In the genomic region with DNA sequence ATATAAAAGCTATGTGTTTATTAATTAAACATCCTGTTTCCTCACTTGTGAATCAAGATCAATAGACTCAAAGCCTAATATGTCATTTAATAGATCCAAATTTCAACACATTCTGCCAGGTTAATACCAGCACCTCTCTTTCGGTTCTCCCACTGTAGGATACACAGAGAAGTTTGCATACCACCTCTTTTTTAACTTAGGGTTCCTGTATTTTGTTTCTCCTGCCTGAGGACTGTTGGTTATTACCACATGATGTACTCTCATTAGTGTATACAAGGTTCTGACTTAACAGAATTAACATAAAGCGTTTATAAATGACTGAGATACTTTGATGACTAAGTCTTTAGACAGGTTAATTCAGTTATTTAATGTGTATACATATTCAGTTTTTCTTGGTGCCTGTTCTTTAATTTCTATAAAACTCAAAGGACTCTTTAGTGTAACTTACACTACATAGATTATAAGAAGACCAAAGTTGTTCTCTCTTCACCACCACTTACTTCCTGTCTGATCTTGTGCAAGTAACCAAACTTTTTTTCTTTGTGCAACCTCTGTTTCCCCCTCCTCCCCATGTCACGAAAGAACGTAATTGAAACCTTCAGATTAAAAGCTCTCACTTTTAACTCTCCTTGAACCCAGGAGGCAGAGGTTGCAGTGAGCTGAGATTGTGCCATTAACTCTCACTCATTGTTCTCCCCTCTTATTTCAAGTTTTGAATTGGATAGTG, we compare ENCODE assay signal across 11 cellular contexts.
DNase-seq lines count a peak whose midpoint lies in the region; ATAC-seq and TF ChIP-seq lines count a peak whose summit lies in the region.
"Had no signal": no experiment of that assay in that cellular context is flagged by ENCODE, and none has a peak within 500 bp of the region (broad histone marks: within the 10 kb centered on the region; RNA-seq: fewer than 3 reads in every experiment).

No MANE protein-coding gene starts in this region.

- CTCF ChIA-PET in activated CD8-positive, alpha-beta memory T cell treated with anti-CD3 and anti-CD28 coated beads, Interleukin-2, amount 10 ng/mL, durations not matched to agents 7 days and 5 days (lab: Charles Lee), result interaction anchor here (1.3 to 2.7 kb wide), 2 partner anchors 9 to 16 kb away, joined by 4 to 6 read pairs; no protein-coding TSS in a partner anchor
- CTCF ChIA-PET in activated CD8-positive, alpha-beta T cell treated with anti-CD3 and anti-CD28 coated beads, Interleukin-2, amount 10 ng/mL, durations not matched to agents 7 days and 5 days (lab: Charles Lee), result interaction anchor here (0.7 to 1.0 kb wide), 5 partner anchors 9 to 68 kb away, joined by 3 to 5 read pairs (median 4); no protein-coding TSS in a partner anchor

- H3K36me3 Mint-ChIP-seq in activated CD8-positive, alpha-beta memory T cell treated with anti-CD3 and anti-CD28 coated beads, Interleukin-2, amount 10 ng/mL, durations not matched to agents 7 days and 5 days, result peaks cover 15% of the 10 kb centered on the region
- peaks cover 20% of the 10 kb centered on the region for H3K36me3 Mint-ChIP-seq in activated CD8-positive, alpha-beta T cell treated with anti-CD3 and anti-CD28 coated beads, Interleukin-2, amount 10 ng/mL, durations not matched to agents 7 days and 5 days (ENCODE audit: low read depth)
- no peaks in the 10 kb centered on the region for H3K36me3 Mint-ChIP-seq in stimulated activated effector memory CD8-positive, alpha-beta T cell treated with anti-CD3 and anti-CD28 coated beads, Interleukin-12 subunit alpha, Interleukin-12 subunit beta, amount 100 ng/mL, for 72 hours
- H3K36me3 Mint-ChIP-seq: memory B cell had no signal

- H3K27me3 ChIP-seq in dorsolateral prefrontal cortex, result no peaks in the 10 kb centered on the region

- TF ChIP-seq CTCF in dorsolateral prefrontal cortex (IDR thresholded peaks at IDR 0.05 in 54 of 56, conservative IDR thresholded peaks at IDR 0.05 in 2 of 56; ENCODE audit: low read depth in 1 of 56, partially characterized antibody in 56 of 56), result no peak

- H3K4me1 Mint-ChIP-seq in activated CD8-positive, alpha-beta memory T cell treated with anti-CD3 and anti-CD28 coated beads, Interleukin-2, amount 10 ng/mL, durations not matched to agents 7 days and 5 days, result peaks cover 49% of the 10 kb centered on the region
- peaks cover 53% of the 10 kb centered on the region for H3K4me1 Mint-ChIP-seq in activated CD8-positive, alpha-beta T cell treated with anti-CD3 and anti-CD28 coated beads, Interleukin-2, amount 10 ng/mL, durations not matched to agents 7 days and 5 days (ENCODE audit: low read depth)
- peaks cover 7% of the 10 kb centered on the region for H3K4me1 Mint-ChIP-seq in stimulated activated effector memory CD8-positive, alpha-beta T cell treated with anti-CD3 and anti-CD28 coated beads, Interleukin-12 subunit alpha, Interleukin-12 subunit beta, amount 100 ng/mL, for 72 hours

- POLR2A ChIA-PET in activated CD8-positive, alpha-beta T cell treated with anti-CD3 and anti-CD28 coated beads, Interleukin-2, amount 10 ng/mL, durations not matched to agents 7 days and 5 days (lab: Charles Lee), result interaction anchor here (0.6 to 1.2 kb wide), 2 partner anchors 15 to 90 kb away, joined by 3 to 4 read pairs; a partner anchor contains a TSS

- H3K4me3 ChIP-seq in dorsolateral prefrontal cortex, result no peak overlapping the region

- H3K9me3 Mint-ChIP-seq in activated CD8-positive, alpha-beta memory T cell treated with anti-CD3 and anti-CD28 coated beads, Interleukin-2, amount 10 ng/mL, durations not matched to agents 7 days and 5 days (ENCODE audit: low read depth), result peaks cover 3% of the 10 kb centered on the region
- no peaks in the 10 kb centered on the region for H3K9me3 Mint-ChIP-seq in activated CD8-positive, alpha-beta T cell treated with anti-CD3 and anti-CD28 coated beads, Interleukin-2, amount 10 ng/mL, durations not matched to agents 7 days and 5 days (ENCODE audit: insufficient read depth)
- H3K9me3 Mint-ChIP-seq in stimulated activated effector memory CD8-positive, alpha-beta T cell treated with anti-CD3 and anti-CD28 coated beads, Interleukin-12 subunit alpha, Interleukin-12 subunit beta, amount 100 ng/mL, for 72 hours, result no peaks in the 10 kb centered on the region
- H3K9me3 Mint-ChIP-seq: memory B cell had no signal

- intact Hi-C loops in dorsolateral prefrontal cortex (cut with DNase I), result loop anchor here in 1 of 2 donors (10.0 kb wide), 1 partner anchor 135 kb away; no protein-coding TSS in a partner anchor

- no peak for DNase-seq in activated CD8-positive, alpha-beta memory T cell treated with anti-CD3 and anti-CD28 coated beads, Interleukin-2, amount 10 ng/mL, durations not matched to agents 7 days and 5 days
- no peak for DNase-seq in activated CD8-positive, alpha-beta memory T cell treated with anti-CD3 and anti-CD28 coated beads, Interleukin-2, amount 50 U/mL, for 4 hours
- peak; percentile 52 for DNase-seq in activated CD8-positive, alpha-beta T cell treated with anti-CD3 and anti-CD28 coated beads, Interleukin-2, amount 10 ng/mL, durations not matched to agents 7 days and 5 days
- no peak for DNase-seq in stimulated activated effector memory CD8-positive, alpha-beta T cell treated with anti-CD3 and anti-CD28 coated beads, Interleukin-12 subunit alpha, Interleukin-12 subunit beta, amount 100 ng/mL, for 72 hours (ENCODE audit: low spot score in 2 of 2)
- DNase-seq in activated gamma-delta T cell (lab: John Stamatoyannopoulos, UW) (no peak), dorsolateral prefrontal cortex (no peak), middle frontal gyrus (ENCODE audit: extremely low spot score, low spot score) (no peak)
- DNase-seq: ACHN, NCI-H69 had no signal

- peak overlapping the region in 8 of 59 donors; percentile 4 to 51 (median 7) for H3K27ac ChIP-seq in dorsolateral prefrontal cortex

- H3K27ac Mint-ChIP-seq in activated CD8-positive, alpha-beta memory T cell treated with anti-CD3 and anti-CD28 coated beads, Interleukin-2, amount 10 ng/mL, durations not matched to agents 7 days and 5 days, result peak overlapping the region; percentile 87
- peak overlapping the region; percentile 92 for H3K27ac Mint-ChIP-seq in activated CD8-positive, alpha-beta T cell treated with anti-CD3 and anti-CD28 coated beads, Interleukin-2, amount 10 ng/mL, durations not matched to agents 7 days and 5 days
- peak overlapping the region; percentile 27 for H3K27ac Mint-ChIP-seq in stimulated activated effector memory CD8-positive, alpha-beta T cell treated with anti-CD3 and anti-CD28 coated beads, Interleukin-12 subunit alpha, Interleukin-12 subunit beta, amount 100 ng/mL, for 72 hours
- H3K27ac Mint-ChIP-seq: memory B cell had no signal

- H3K4me3 Mint-ChIP-seq in activated CD8-positive, alpha-beta memory T cell treated with anti-CD3 and anti-CD28 coated beads, Interleukin-2, amount 10 ng/mL, durations not matched to agents 7 days and 5 days, result no peak overlapping the region
- peak overlapping the region; percentile 21 for H3K4me3 Mint-ChIP-seq in activated CD8-positive, alpha-beta T cell treated with anti-CD3 and anti-CD28 coated beads, Interleukin-2, amount 10 ng/mL, durations not matched to agents 7 days and 5 days
- no peak overlapping the region for H3K4me3 Mint-ChIP-seq in stimulated activated effector memory CD8-positive, alpha-beta T cell treated with anti-CD3 and anti-CD28 coated beads, Interleukin-12 subunit alpha, Interleukin-12 subunit beta, amount 100 ng/mL, for 72 hours
- H3K4me3 Mint-ChIP-seq: memory B cell had no signal

- ATAC-seq in activated CD8-positive, alpha-beta memory T cell treated with anti-CD3 and anti-CD28 coated beads, Interleukin-2, amount 10 ng/mL, durations not matched to agents 7 days and 5 days, result peak; percentile 87
- ATAC-seq in HG03520 (IDR thresholded peaks at IDR 0.05; ENCODE audit: unreplicated experiment), result peak; percentile 56
- ATAC-seq in activated CD8-positive, alpha-beta T cell treated with anti-CD3 and anti-CD28 coated beads, Interleukin-2, amount 10 ng/mL, durations not matched to agents 7 days and 5 days, result peak; percentile 86
- peak; percentile 54 for ATAC-seq in stimulated activated effector memory CD8-positive, alpha-beta T cell treated with anti-CD3 and anti-CD28 coated beads, Interleukin-12 subunit alpha, Interleukin-12 subunit beta, amount 100 ng/mL, for 72 hours

- no peaks in the 10 kb centered on the region for H3K27me3 Mint-ChIP-seq in activated CD8-positive, alpha-beta memory T cell treated with anti-CD3 and anti-CD28 coated beads, Interleukin-2, amount 10 ng/mL, durations not matched to agents 7 days and 5 days
- H3K27me3 Mint-ChIP-seq in activated CD8-positive, alpha-beta T cell treated with anti-CD3 and anti-CD28 coated beads, Interleukin-2, amount 10 ng/mL, durations not matched to agents 7 days and 5 days (ENCODE audit: low read depth), result no peaks in the 10 kb centered on the region
- H3K27me3 Mint-ChIP-seq: memory B cell had no signal

Comparison
In these comparisons a context has a peak if more than half of its experiments do, and no peak if none do; other contexts are left out.
1. H3K27ac Mint-ChIP-seq: peak in every context shown above with its lines; median percentile 92 in activated CD8-positive, alpha-beta T cell treated with anti-CD3 and anti-CD28 coated beads, Interleukin-2, amount 10 ng/mL, durations not matched to agents 7 days and 5 days; 87 in activated CD8-positive, alpha-beta memory T cell treated with anti-CD3 and anti-CD28 coated beads, Interleukin-2, amount 10 ng/mL, durations not matched to agents 7 days and 5 days; 27 in stimulated activated effector memory CD8-positive, alpha-beta T cell treated with anti-CD3 and anti-CD28 coated beads, Interleukin-12 subunit alpha, Interleukin-12 subunit beta, amount 100 ng/mL, for 72 hours.